ENCODE assay signal across 16 cellular contexts in the genomic region with DNA sequence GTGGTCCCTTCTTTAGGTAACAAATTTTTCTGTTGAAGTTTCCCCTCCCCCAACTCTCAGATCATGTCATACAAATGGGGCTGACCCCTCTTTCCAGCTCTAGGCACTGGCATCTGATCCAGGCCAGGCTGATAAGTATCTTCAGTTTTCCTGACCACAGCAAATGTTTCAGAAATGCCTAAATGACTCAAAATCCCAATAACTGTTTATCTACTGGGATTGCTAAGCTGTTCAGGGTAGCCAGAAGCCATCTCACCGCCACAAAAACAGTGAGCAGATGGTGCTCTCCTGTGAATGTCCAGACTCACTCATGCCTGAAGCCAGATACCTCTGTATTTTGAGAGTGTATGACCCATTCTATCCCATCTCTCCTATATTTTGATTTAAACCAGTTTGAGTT. TPM values are rescaled to one million over a fixed set of nuclear protein-coding genes. Genes with fewer than 3 reads are reported as not detected.
DNase-seq lines count a peak whose midpoint lies in the region; ATAC-seq and TF ChIP-seq lines count a peak whose summit lies in the region.
"Had no signal": no experiment of that assay in that cellular context is flagged by ENCODE, and none has a peak within 500 bp of the region (broad histone marks: within the 10 kb centered on the region; RNA-seq: fewer than 3 reads in every experiment).

No MANE protein-coding gene starts in this region.

- TF ChIP-seq CTCF in AG10803 (conservative IDR thresholded peaks at IDR 0.05; ENCODE audit: low read length), result no peak
- TF ChIP-seq CTCF in fibroblast of the aortic adventitia (IDR thresholded peaks at IDR 0.05; ENCODE audit: insufficient read depth, low read length), result no peak

- DNase-seq in AG10803 (ENCODE audit: low read depth) (peak; percentile 78), GM04503 (ENCODE audit: low read depth) (peak; percentile 41), amniotic epithelial cell (ENCODE audit: low read depth) (peak; percentile 19), fibroblast of the aortic adventitia (ENCODE audit: low read depth) (peak; percentile 55), SIG-M5 (lab: John Stamatoyannopoulos, UW) (no peak), NCI-H2081 (lab: John Stamatoyannopoulos, UW) (no peak), NCI-H2107 (lab: John Stamatoyannopoulos, UW) (no peak)
- DNase-seq: GOT3; Karpas-422; NCI-H1417 treated with DMSO at 0.1 percent for 48 hours; NCI-H2029; NK-92 treated with Interleukin-12 subunit alpha and Interleukin-12 subunit beta, amount 100 ng/mL, for 24 hours; OCI-M1 had no signal

- no peak for ATAC-seq in GM21515 (IDR thresholded peaks at IDR 0.05; ENCODE audit: unreplicated experiment)

- H3K4me3 ChIP-seq in AG10803 (ENCODE audit: low read length) (no peak overlapping the region), fibroblast of the aortic adventitia (ENCODE audit: low read depth, low read length) (no peak overlapping the region)
- H3K4me3 ChIP-seq: SK-N-MC had no signal

RNA-seq across cellular contexts. Expression of a gene that starts 49.3 kb away (rescaled TPM):
- 52.5 and 65.3 TPM in 2 replicates for total RNA-seq in fibroblast of the aortic adventitia (ENCODE audit: low replicate concordance)
- total RNA-seq: A673 had no signal

Comparison
In these comparisons a context has a peak if more than half of its experiments do, and no peak if none do; other contexts are left out.
1. DNase-seq: peak in AG10803 (single experiment), GM04503 (single experiment), amniotic epithelial cell (single experiment) and fibroblast of the aortic adventitia (single experiment); none in SIG-M5 (single experiment), NCI-H2081 (0 of 2) and NCI-H2107 (single experiment).